18 cellular contexts compared by ENCODE assay signal in genomic region chr7:94420321-94420720, GRCh38. TPM values are rescaled to one million over a fixed set of nuclear protein-coding genes. Genes with fewer than 3 reads are reported as not detected.
DNase-seq lines count a peak whose midpoint lies in the region; ATAC-seq and TF ChIP-seq lines count a peak whose summit lies in the region.
"Had no signal": no experiment of that assay in that cellular context is flagged by ENCODE, and none has a peak within 500 bp of the region (broad histone marks: within the 10 kb centered on the region; RNA-seq: fewer than 3 reads in every experiment).

No MANE protein-coding gene starts in this region.

- 34 to 59% methylated on average over 5 to 6 of the region's 6 CpGs for WGBS in gastroesophageal sphincter (ENCODE audit: low coverage in 1 of 2), 2 donors

- no peaks in the 10 kb centered on the region for H3K9me3 ChIP-seq in gastroesophageal sphincter
- no peaks in the 10 kb centered on the region for H3K9me3 ChIP-seq in tibial artery
- H3K9me3 ChIP-seq: BLaER1 had no signal

- H3K4me3 Mint-ChIP-seq in HFFc6 = peak overlapping the region; percentile 74
- H3K4me3 Mint-ChIP-seq in chondrocyte (ENCODE audit: unreplicated experiment) = no peak overlapping the region
- H3K4me3 Mint-ChIP-seq in activated CD4-positive, alpha-beta T cell treated with anti-CD3 and anti-CD28 coated beads for 36 hours = no peak overlapping the region
- H3K4me3 Mint-ChIP-seq in WTC11 = no peak overlapping the region
- H3K4me3 Mint-ChIP-seq: CD8-positive, alpha-beta memory T cell had no signal

- no peak for DNase-seq in HFFc6
- DNase-seq in chondrocyte (ENCODE audit: low spot score) = no peak
- no peak for DNase-seq in tibial artery
- DNase-seq in NCI-H446 (lab: John Stamatoyannopoulos, UW) = no peak
- no peak for DNase-seq in activated CD4-positive, alpha-beta T cell treated with anti-CD3 and anti-CD28 coated beads for 36 hours
- DNase-seq in SKM-1 treated with dmso at 0.1 percent for 144 hours (lab: John Stamatoyannopoulos, UW; ENCODE audit: unreplicated experiment) = no peak
- no peak for DNase-seq in WTC11 (ENCODE audit: low spot score)
- DNase-seq: CD8-positive, alpha-beta memory T cell; EL; NCI-H1417 treated with DMSO at 0.1 percent for 48 hours; NCI-H2029; NCI-H2171 treated with DMSO at 0.1 percent for 48 hours; NCI-H510A; NCI-H82; SHP77 had no signal

- CTCF ChIA-PET in activated CD4-positive, alpha-beta T cell treated with anti-CD3 and anti-CD28 coated beads for 36 hours (lab: Charles Lee) = no interaction called here
- CTCF ChIA-PET in WTC11 (lab: Charles Lee) = interaction anchor here (1.1 kb wide), 1 partner anchor 131 kb away, joined by 3 read pairs; no protein-coding TSS in a partner anchor

- no peak for TF ChIP-seq POLR2A in gastroesophageal sphincter (IDR thresholded peaks at IDR 0.05)

- H3K27ac Mint-ChIP-seq in HFFc6 (peak overlapping the region; percentile 89), chondrocyte (ENCODE audit: unreplicated experiment) (peak overlapping the region; percentile 92), WTC11 (no peak overlapping the region)
- H3K27ac Mint-ChIP-seq in activated CD4-positive, alpha-beta T cell treated with anti-CD3 and anti-CD28 coated beads for 36 hours = no peak overlapping the region
- H3K27ac Mint-ChIP-seq: CD8-positive, alpha-beta memory T cell had no signal

- peak overlapping the region in 3 of 4 donors; percentile 49 to 94 (median 66) for H3K27ac ChIP-seq in gastroesophageal sphincter
- H3K27ac ChIP-seq in tibial artery = peak overlapping the region; percentile 71 to 93
- H3K27ac ChIP-seq: BLaER1 had no signal

- H3K4me1 Mint-ChIP-seq in HFFc6 (ENCODE audit: low read depth) = peaks cover 100% of the 10 kb centered on the region
- H3K4me1 Mint-ChIP-seq in chondrocyte (ENCODE audit: low read depth) = peaks cover 99% of the 10 kb centered on the region
- no peaks in the 10 kb centered on the region for H3K4me1 Mint-ChIP-seq in activated CD4-positive, alpha-beta T cell treated with anti-CD3 and anti-CD28 coated beads for 36 hours
- H3K4me1 Mint-ChIP-seq in WTC11 = no peaks in the 10 kb centered on the region
- H3K4me1 Mint-ChIP-seq: CD8-positive, alpha-beta memory T cell had no signal

- H3K9me3 Mint-ChIP-seq in HFFc6 = peaks cover 34% of the 10 kb centered on the region; the same call in 1 of the 2 replicates
- no peaks in the 10 kb centered on the region for H3K9me3 Mint-ChIP-seq in chondrocyte (ENCODE audit: low read depth)
- no peaks in the 10 kb centered on the region for H3K9me3 Mint-ChIP-seq in activated CD4-positive, alpha-beta T cell treated with anti-CD3 and anti-CD28 coated beads for 36 hours (ENCODE audit: low read depth)
- no peaks in the 10 kb centered on the region for H3K9me3 Mint-ChIP-seq in WTC11
- H3K9me3 Mint-ChIP-seq: CD8-positive, alpha-beta memory T cell had no signal

- POLR2A ChIA-PET in activated CD4-positive, alpha-beta T cell treated with anti-CD3 and anti-CD28 coated beads for 36 hours (lab: Charles Lee) = no interaction called here
- POLR2A ChIA-PET in WTC11 (lab: Charles Lee) = no interaction called here

- TF ChIP-seq EP300 in gastroesophageal sphincter (IDR thresholded peaks at IDR 0.05) = no peak

- H3K4me3 ChIP-seq in gastroesophageal sphincter = no peak overlapping the region
- no peak overlapping the region for H3K4me3 ChIP-seq in tibial artery
- H3K4me3 ChIP-seq: BLaER1 had no signal

- H3K27me3 Mint-ChIP-seq in HFFc6 (ENCODE audit: insufficient read depth) (peaks cover 59% of the 10 kb centered on the region), chondrocyte (ENCODE audit: low read depth) (no peaks in the 10 kb centered on the region), WTC11 (ENCODE audit: low read depth) (no peaks in the 10 kb centered on the region)
- H3K27me3 Mint-ChIP-seq in activated CD4-positive, alpha-beta T cell treated with anti-CD3 and anti-CD28 coated beads for 36 hours = peaks cover 7% of the 10 kb centered on the region

- intact Hi-C loops in tibial artery (cut with DNase I; ENCODE audit: low total_unique reads) = no loop called here
- intact Hi-C loops in activated CD4-positive, alpha-beta T cell treated with anti-CD3 and anti-CD28 coated beads for 36 hours (cut with DNase I, micrococcal nuclease) = no loop called here

- H3K27me3 ChIP-seq in gastroesophageal sphincter (no peaks in the 10 kb centered on the region), tibial artery (no peaks in the 10 kb centered on the region)
- H3K27me3 ChIP-seq: BLaER1 had no signal

- TF ChIP-seq CTCF in HFFc6 (IDR thresholded peaks at IDR 0.05) = no peak
- no peak for TF ChIP-seq CTCF in chondrocyte (IDR thresholded peaks at IDR 0.05)
- TF ChIP-seq CTCF in gastroesophageal sphincter (IDR thresholded peaks at IDR 0.05) = no peak
- TF ChIP-seq CTCF in tibial artery (IDR thresholded peaks at IDR 0.05) = no peak
- no peak for TF ChIP-seq CTCF in WTC11 (IDR thresholded peaks at IDR 0.05)

- H3K4me1 ChIP-seq in gastroesophageal sphincter (peaks cover 0 to 37% (median 2%) of the 10 kb centered on the region in 3 donors), tibial artery (peaks cover 0 to 66% (median 2%) of the 10 kb centered on the region in 4 donors)
- H3K4me1 ChIP-seq: BLaER1 had no signal

- H3K36me3 ChIP-seq in gastroesophageal sphincter (peaks cover 32 to 100% of the 10 kb centered on the region in 2 donors), tibial artery (peaks cover 89 to 100% (median 93%) of the 10 kb centered on the region in 3 donors)
- H3K36me3 ChIP-seq: BLaER1 had no signal

- H3K36me3 Mint-ChIP-seq in HFFc6 (ENCODE audit: low read depth) (peaks cover 97% of the 10 kb centered on the region), chondrocyte (ENCODE audit: low read depth) (peaks cover 90% of the 10 kb centered on the region), WTC11 (peaks cover 75% of the 10 kb centered on the region)
- H3K36me3 Mint-ChIP-seq in activated CD4-positive, alpha-beta T cell treated with anti-CD3 and anti-CD28 coated beads for 36 hours (ENCODE audit: low read depth) = no peaks in the 10 kb centered on the region

- no peak for ATAC-seq in gastroesophageal sphincter
- ATAC-seq in activated CD4-positive, alpha-beta T cell treated with anti-CD3 and anti-CD28 coated beads for 36 hours = no peak
- no peak for ATAC-seq in WTC11
- ATAC-seq: HepG2 had no signal

TF ChIP-seq in WTC11, 78 proteins besides CTCF, POLR2A, EP300 and RAD21 (continues in another document):
- TF ChIP-seq IRF2 (CRISPR knock-in tag; IDR thresholded peaks at IDR 0.05; ENCODE audit: borderline replicate concordance, low read depth) = no peak
- TF ChIP-seq SP1 (CRISPR knock-in tag; conservative IDR thresholded peaks at IDR 0.05) = no peak
- no peak for TF ChIP-seq ATF6 (CRISPR knock-in tag; IDR thresholded peaks at IDR 0.05)
- TF ChIP-seq ARID4B (CRISPR knock-in tag; IDR thresholded peaks at IDR 0.05; ENCODE audit: borderline replicate concordance) = no peak

RNA-seq across cellular contexts. Expression of gene COL1A2, which starts 25.6 kb away (rescaled TPM):
- 1,000 to 10,000 TPM; 3,728 to 6,317 (median 3,918) TPM for total RNA-seq in HFFc6 (2021; fragmentation: NEBNext Ultra II Directional; extraction: Animal tissue kit (Norgen Biotek cat#: 25700))
- 11,901 to 12,433 TPM (median 12,302 TPM) in 3 replicates for total RNA-seq in chondrocyte
- total RNA-seq in gastroesophageal sphincter = 100 to 1,000 TPM; 203 to 686 (median 311) TPM
- under 1 TPM; 0.11 to 0.19 TPM for total RNA-seq in activated CD4-positive, alpha-beta T cell treated with anti-CD3 and anti-CD28 coated beads for 36 hours
- 81.2 to 96.6 TPM (median 88.1 TPM) in 3 replicates for total RNA-seq in WTC11 (2021)
- total RNA-seq: HepG2 had no signal

Comparison
In these comparisons a context has a peak if more than half of its experiments do, and no peak if none do; other contexts are left out.
1. H3K27ac Mint-ChIP-seq: peak in HFFc6 (single experiment) and chondrocyte (single experiment); none in activated CD4-positive, alpha-beta T cell treated with anti-CD3 and anti-CD28 coated beads for 36 hours (single experiment) and WTC11 (single experiment).
2. RNA of gene COL1A2, which starts 25.6 kb away (total RNA-seq): 11,901 to 12,433 TPM in chondrocyte, 3,728 to 6,317 TPM in HFFc6, 203 to 686 TPM in gastroesophageal sphincter and 81.2 to 96.6 TPM in WTC11; 0.11 to 0.19 TPM in activated CD4-positive, alpha-beta T cell treated with anti-CD3 and anti-CD28 coated beads for 36 hours; every median in the first group is over 10 times any median in the second.